ENCODE assay signal across 19 cellular contexts in genomic region chr3:188255190-188255589, GRCh38.
DNase-seq lines count a peak whose midpoint lies in the region; ATAC-seq and TF ChIP-seq lines count a peak whose summit lies in the region.
"Had no signal": no experiment of that assay in that cellular context is flagged by ENCODE, and none has a peak within 500 bp of the region (broad histone marks: within the 10 kb centered on the region; RNA-seq: fewer than 3 reads in every experiment).

No MANE protein-coding gene starts in this region.

- H2BK20ac ChIP-seq in IMR-90 (ENCODE audit: low read depth, low read length), result no peak overlapping the region

- H3K56ac ChIP-seq in IMR-90 (ENCODE audit: extremely low read depth, insufficient read depth, low read length), result no peak overlapping the region

- H3K4me2 ChIP-seq in IMR-90 (ENCODE audit: low read depth, low read length), result no peak overlapping the region

- 0 out of 2 replicates have a peak overlapping the region, but pooled peaks have one; percentile 26 for H3K23ac ChIP-seq in IMR-90 (ENCODE audit: low read depth, low read length)

- TF ChIP-seq POLR2A in IMR-90 (IDR thresholded peaks at IDR 0.05; ENCODE audit: low read depth, low read length), result no peak

- no peak for TF ChIP-seq CTCF in IMR-90 (conservative IDR thresholded peaks at IDR 0.05; ENCODE audit: low read depth, low read length)
- TF ChIP-seq CTCF in coronary artery (IDR thresholded peaks at IDR 0.05), result no peak

- H3K4me3 Mint-ChIP-seq in activated CD4-positive, alpha-beta T cell treated with anti-CD3 and anti-CD28 coated beads, Interleukin-2, amount 10 ng/mL, durations not matched to agents 24 days and 14 days, result no peak overlapping the region
- H3K4me3 Mint-ChIP-seq in stimulated activated naive CD8-positive, alpha-beta T cell treated with anti-CD3 and anti-CD28 coated beads, Interleukin-15, Interleukin-2, amounts not matched to agents 100 ng/mL and 50 ng/mL, for 24 hours, result no peak overlapping the region

- H3K9me3 ChIP-seq in IMR-90 (ENCODE audit: control insufficient read depth, insufficient read depth, low read length), result no peaks in the 10 kb centered on the region

- H3K18ac ChIP-seq in IMR-90 (ENCODE audit: low read depth, low read length), result no peak overlapping the region

- POLR2A ChIA-PET in IMR-90 (lab: Charles Lee; ENCODE audit: unreplicated experiment), result no interaction called here

- H3K4me3 ChIP-seq in IMR-90 (ENCODE audit: insufficient read depth, low read depth, low read length) (no peak overlapping the region), coronary artery (no peak overlapping the region)

- no peak overlapping the region for H3K27ac ChIP-seq in IMR-90 (ENCODE audit: insufficient read depth, low read length)
- peak overlapping the region; percentile 2 to 68 for H3K27ac ChIP-seq in coronary artery
- H3K27ac ChIP-seq: HL-60 had no signal

- H3K4me1 Mint-ChIP-seq in activated CD4-positive, alpha-beta T cell treated with anti-CD3 and anti-CD28 coated beads, Interleukin-2, amount 10 ng/mL, durations not matched to agents 24 days and 14 days, result peaks cover 47% of the 10 kb centered on the region
- H3K4me1 Mint-ChIP-seq in stimulated activated naive CD8-positive, alpha-beta T cell treated with anti-CD3 and anti-CD28 coated beads, Interleukin-15, Interleukin-2, amounts not matched to agents 100 ng/mL and 50 ng/mL, for 24 hours (ENCODE audit: low read depth), result peaks cover 46% of the 10 kb centered on the region

- H4K5ac ChIP-seq in IMR-90 (ENCODE audit: low read depth, low read length), result no peak overlapping the region

- H2AK9ac ChIP-seq in IMR-90 (replicated peaks; ENCODE audit: low read depth, low read length, poor library complexity), result no peak overlapping the region

- no peaks in the 10 kb centered on the region for H3K27me3 Mint-ChIP-seq in activated CD4-positive, alpha-beta T cell treated with anti-CD3 and anti-CD28 coated beads, Interleukin-2, amount 10 ng/mL, durations not matched to agents 24 days and 14 days
- H3K27me3 Mint-ChIP-seq in stimulated activated naive CD8-positive, alpha-beta T cell treated with anti-CD3 and anti-CD28 coated beads, Interleukin-15, Interleukin-2, amounts not matched to agents 100 ng/mL and 50 ng/mL, for 24 hours, result no peaks in the 10 kb centered on the region

- peaks cover 14% of the 10 kb centered on the region for H3K9me3 Mint-ChIP-seq in activated CD4-positive, alpha-beta T cell treated with anti-CD3 and anti-CD28 coated beads, Interleukin-2, amount 10 ng/mL, durations not matched to agents 24 days and 14 days
- H3K9me3 Mint-ChIP-seq in stimulated activated naive CD8-positive, alpha-beta T cell treated with anti-CD3 and anti-CD28 coated beads, Interleukin-15, Interleukin-2, amounts not matched to agents 100 ng/mL and 50 ng/mL, for 24 hours, result peaks cover 7% of the 10 kb centered on the region

- H4K8ac ChIP-seq in IMR-90 (ENCODE audit: low read depth in 2 of 2, low read length in 2 of 2), result no peak overlapping the region

- dilution Hi-C loops in IMR-90 (cut with HindIII; ENCODE audit: low sequenced_read_pairs, unreplicated experiment), result no loop called here

- peaks cover 28% of the 10 kb centered on the region for H3K36me3 Mint-ChIP-seq in activated CD4-positive, alpha-beta T cell treated with anti-CD3 and anti-CD28 coated beads, Interleukin-2, amount 10 ng/mL, durations not matched to agents 24 days and 14 days (ENCODE audit: low read depth)
- H3K36me3 Mint-ChIP-seq in stimulated activated naive CD8-positive, alpha-beta T cell treated with anti-CD3 and anti-CD28 coated beads, Interleukin-15, Interleukin-2, amounts not matched to agents 100 ng/mL and 50 ng/mL, for 24 hours (ENCODE audit: low read depth), result peaks cover 18% of the 10 kb centered on the region

- no peak for ATAC-seq in IMR-90 (ENCODE audit: low read depth)

- no TSS peak for BruUV-seq in IMR-90 (replicated peaks; lab: Mats Ljungman, UMichigan)

- CTCF ChIA-PET in IMR-90 (lab: Yijun Ruan, JAX), result interaction anchor here (1.3 kb wide), 1 partner anchor 514 kb away, joined by 3 read pairs; no protein-coding TSS in a partner anchor

- H3K4me1 ChIP-seq in IMR-90 (ENCODE audit: control insufficient read depth, insufficient read depth, low read length), result peaks cover 15% of the 10 kb centered on the region

- TF ChIP-seq RAD21 in IMR-90 (IDR thresholded peaks at IDR 0.05; ENCODE audit: low read length), result no peak

- no peak overlapping the region for H2BK120ac ChIP-seq in IMR-90 (ENCODE audit: low read depth, low read length)

- no peak overlapping the region for H2BK5ac ChIP-seq in IMR-90 (ENCODE audit: low read depth, low read length, poor library complexity, severe bottlenecking)

- peaks cover 11% of the 10 kb centered on the region for H3K36me3 ChIP-seq in IMR-90 (ENCODE audit: control insufficient read depth, insufficient read depth, low read length)

- peak overlapping the region; percentile 7; the same call in 1 of the 2 replicates for H2AK5ac ChIP-seq in IMR-90 (ENCODE audit: low read depth, low read length)

- H3K14ac ChIP-seq in IMR-90 (replicated peaks; ENCODE audit: low read depth, low read length), result no peak overlapping the region

- H3K27me3 ChIP-seq in IMR-90 (ENCODE audit: control insufficient read depth, insufficient read depth, low read length), result no peaks in the 10 kb centered on the region

- in situ Hi-C loops in IMR-90 (cut with MboI; ENCODE audit: low sequenced_read_pairs), result no loop called here

- no peak overlapping the region for H4K91ac ChIP-seq in IMR-90 (ENCODE audit: insufficient read depth, low read depth, low read length)

- H2BK15ac ChIP-seq in IMR-90 (ENCODE audit: low read depth, low read length), result no peak overlapping the region

- DNase-seq in activated CD4-positive, alpha-beta T cell treated with anti-CD3 and anti-CD28 coated beads, Interleukin-2, amount 10 ng/mL, durations not matched to agents 24 days and 14 days, result no peak
- DNase-seq in activated CD4-positive, alpha-beta T cell treated with anti-CD3 and anti-CD28 coated beads for 1 hour, result no peak
- DNase-seq in IMR-90 (no peak), coronary artery (ENCODE audit: low spot score) (no peak), islet precursor cell (no peak), NCI-H1694 treated with DMSO at 0.1 percent for 48 hours (lab: John Stamatoyannopoulos, UW) (no peak)
- no peak for DNase-seq in activated CD8-positive, alpha-beta memory T cell treated with anti-CD3 and anti-CD28 coated beads, Interleukin-2, amount 50 U/mL, for 48 hours
- DNase-seq: C1 segment of cervical spinal cord; DMS 273 treated with DMSO at 0.1 percent for 48 hours; KG1; NCI-H1048; NCI-H146; NCI-H2107; NCI-H345; NCI-H69; NK-92 treated with Interleukin-12 subunit alpha and Interleukin-12 subunit beta, amount 100 ng/mL, for 24 hours; OCI-M1 had no signal

- H3K27ac Mint-ChIP-seq in activated CD4-positive, alpha-beta T cell treated with anti-CD3 and anti-CD28 coated beads, Interleukin-2, amount 10 ng/mL, durations not matched to agents 24 days and 14 days, result peak overlapping the region; percentile 96
- peak overlapping the region; percentile 98 for H3K27ac Mint-ChIP-seq in stimulated activated naive CD8-positive, alpha-beta T cell treated with anti-CD3 and anti-CD28 coated beads, Interleukin-15, Interleukin-2, amounts not matched to agents 100 ng/mL and 50 ng/mL, for 24 hours

- H3K79me1 ChIP-seq in IMR-90 (ENCODE audit: low read depth in 1 of 2, low read length in 2 of 2), result peaks cover 50 to 70% of the 10 kb centered on the region in 2 experiments

- no peak overlapping the region for H3K9ac ChIP-seq in IMR-90 (ENCODE audit: low read depth, low read length)

- intact Hi-C loops in activated CD4-positive, alpha-beta T cell treated with anti-CD3 and anti-CD28 coated beads, Interleukin-2, amount 10 ng/mL, durations not matched to agents 24 days and 14 days (cut with micrococcal nuclease), result loop anchor here (2.0 to 5.0 kb wide), 6 partner anchors 83 to 660 kb away; no protein-coding TSS in a partner anchor
- intact Hi-C loops in IMR-90 (cut with micrococcal nuclease), result no loop called here

- 100% methylated on average over 1 of the region's 2 CpGs; no CpG with 5 or more reads in 1 of the 2 experiments for WGBS in IMR-90 (ENCODE audit: extremely low coverage in 2 of 2, insufficient read length in 1 of 2), 2 experiments

- peaks cover 35% of the 10 kb centered on the region for H4K20me1 ChIP-seq in IMR-90 (ENCODE audit: insufficient read depth, low read length)

- H2AFZ ChIP-seq in IMR-90 (replicated peaks; ENCODE audit: low read length, poor library complexity), result no peak overlapping the region

- peaks cover 35% of the 10 kb centered on the region for H3K9me1 ChIP-seq in IMR-90 (ENCODE audit: insufficient read depth, low read length)

- no peak overlapping the region for H3K4ac ChIP-seq in IMR-90 (ENCODE audit: low read depth, low read length)

TF ChIP-seq in IMR-90, 13 proteins besides CTCF, POLR2A, EP300 and RAD21:
- TF ChIP-seq RCOR1 (IDR thresholded peaks at IDR 0.05; ENCODE audit: insufficient replicate concordance, low read length) (no peak), ELK1 (IDR thresholded peaks at IDR 0.05; ENCODE audit: borderline replicate concordance, low read depth, low read length) (no peak), SMC3 (IDR thresholded peaks at IDR 0.05; ENCODE audit: low read depth, low read length) (no peak), BHLHE40 (IDR thresholded peaks at IDR 0.05; ENCODE audit: low read depth, low read length) (no peak)
